In genomic region chrX:144214651-144215050, GRCh38 we compare ENCODE assay signal across 30 cellular contexts.
"Had no signal": no experiment of that assay in that cellular context is flagged by ENCODE, and none has a peak within 500 bp of the region (broad histone marks: within the 10 kb centered on the region; RNA-seq: fewer than 3 reads in every experiment).

No MANE protein-coding gene starts in this region.

- H3K9me3 ChIP-seq: gastrocnemius medialis, heart left ventricle had no signal

- H3K4me3 Mint-ChIP-seq: activated CD4-positive, alpha-beta memory T cell treated with anti-CD3 and anti-CD28 coated beads for 36 hours; activated CD4-positive, alpha-beta T cell treated with anti-CD3 and anti-CD28 coated beads for 36 hours; activated CD4-positive, alpha-beta T cell treated with anti-CD3 and anti-CD28 coated beads, Interleukin-2, amount 10 ng/mL, durations not matched to agents 24 days and 14 days; activated naive CD8-positive, alpha-beta T cell; activated T-cell treated with anti-CD3 and anti-CD28 coated beads, Interleukin-2, amount 50 U/mL, for 4 hours; activated T-helper 17 cell treated with anti-CD3 and anti-CD28 coated beads, Interleukin-2, amount 50 U/mL, for 72 hours; central memory CD8-positive, alpha-beta T cell; dendritic cell treated with granulocyte-macrophage colony-stimulating factor and Interleukin-4, amounts not matched to agents 40 ng/mL and 50 ng/mL, for 4 days; endodermal cell had no signal

- FAIRE-seq: astrocyte, bronchial epithelial cell had no signal

- H3K9me3 Mint-ChIP-seq: activated CD4-positive, alpha-beta T cell treated with anti-CD3 and anti-CD28 coated beads, Interleukin-2, amount 10 ng/mL, durations not matched to agents 24 days and 14 days; activated T-helper 17 cell treated with anti-CD3 and anti-CD28 coated beads, Interleukin-2, amount 50 U/mL, for 72 hours; dendritic cell treated with granulocyte-macrophage colony-stimulating factor and Interleukin-4, amounts not matched to agents 40 ng/mL and 50 ng/mL, for 4 days had no signal

- DNase-seq: activated CD4-positive, alpha-beta memory T cell treated with anti-CD3 and anti-CD28 coated beads for 36 hours; activated CD4-positive, alpha-beta T cell treated with anti-CD3 and anti-CD28 coated beads for 36 hours; activated CD4-positive, alpha-beta T cell treated with anti-CD3 and anti-CD28 coated beads, Interleukin-2, amount 10 ng/mL, durations not matched to agents 24 days and 14 days; activated CD4-positive, CD25-positive, alpha-beta regulatory T cell; activated CD4-positive, CD25-positive, alpha-beta regulatory T cell treated with anti-CD3 and anti-CD28 coated beads, Interleukin-2, amount 50 U/mL, for 72 hours; activated CD8-positive, alpha-beta memory T cell treated with anti-CD3 and anti-CD28 coated beads, Interleukin-2, amount 50 U/mL, for 48 hours; activated effector memory CD4-positive, alpha-beta T cell treated with Interleukin-2 at 50 U/mL for 16 hours; activated gamma-delta T cell treated with Interleukin-2 at 50 U/mL for 16 hours; activated naive CD4-positive, alpha-beta T cell treated with anti-CD3 and anti-CD28 coated beads, Interleukin-2, amount 50 U/mL, for 16 hours; activated naive CD4-positive, alpha-beta T cell treated with Interleukin-2 at 50 U/mL for 16 hours; activated T-cell treated with anti-CD3 and anti-CD28 coated beads, Interleukin-2, amount 50 U/mL, for 4 hours; amniotic stem cell; anterior cingulate cortex; brain microvascular endothelial cell; dorsolateral prefrontal cortex; effector memory CD4-positive, alpha-beta T cell; endodermal cell; foreskin fibroblast; gastrocnemius medialis; glutamatergic neuron; heart left ventricle; T-helper 2 cell had no signal

- H3K4me1 Mint-ChIP-seq: activated CD4-positive, alpha-beta T cell treated with anti-CD3 and anti-CD28 coated beads for 36 hours; activated CD4-positive, alpha-beta T cell treated with anti-CD3 and anti-CD28 coated beads, Interleukin-2, amount 10 ng/mL, durations not matched to agents 24 days and 14 days; activated T-helper 17 cell treated with anti-CD3 and anti-CD28 coated beads, Interleukin-2, amount 50 U/mL, for 72 hours; central memory CD8-positive, alpha-beta T cell had no signal

- H3K27me3 ChIP-seq: brain microvascular endothelial cell, gastrocnemius medialis, heart left ventricle had no signal

- H3K27ac Mint-ChIP-seq: activated CD4-positive, alpha-beta memory T cell treated with anti-CD3 and anti-CD28 coated beads for 36 hours; activated CD4-positive, alpha-beta T cell treated with anti-CD3 and anti-CD28 coated beads for 36 hours; activated CD4-positive, alpha-beta T cell treated with anti-CD3 and anti-CD28 coated beads, Interleukin-2, amount 10 ng/mL, durations not matched to agents 24 days and 14 days; activated naive CD8-positive, alpha-beta T cell; activated T-helper 17 cell treated with anti-CD3 and anti-CD28 coated beads, Interleukin-2, amount 50 U/mL, for 72 hours; dendritic cell treated with granulocyte-macrophage colony-stimulating factor and Interleukin-4, amounts not matched to agents 40 ng/mL and 50 ng/mL, for 4 days; endodermal cell had no signal

- H3K4me1 ChIP-seq: gastrocnemius medialis, heart left ventricle had no signal

- H3K36me3 ChIP-seq: brain microvascular endothelial cell, gastrocnemius medialis, heart left ventricle had no signal

- H3K27ac ChIP-seq: brain microvascular endothelial cell, coronary artery, dorsolateral prefrontal cortex, gastrocnemius medialis, heart left ventricle had no signal

- H3K4me3 ChIP-seq: coronary artery, dorsolateral prefrontal cortex, gastrocnemius medialis, heart left ventricle had no signal

- ATAC-seq: activated CD4-positive, alpha-beta T cell treated with anti-CD3 and anti-CD28 coated beads for 36 hours; activated T-cell treated with anti-CD3 and anti-CD28 coated beads, Interleukin-2, amount 50 U/mL, for 4 hours; activated T-helper 17 cell treated with anti-CD3 and anti-CD28 coated beads, Interleukin-2, amount 50 U/mL, for 72 hours; esophagus mucosa; gastrocnemius medialis; heart left ventricle had no signal

- H3K27me3 Mint-ChIP-seq: activated CD4-positive, alpha-beta memory T cell treated with anti-CD3 and anti-CD28 coated beads for 36 hours; activated CD4-positive, alpha-beta T cell treated with anti-CD3 and anti-CD28 coated beads for 36 hours; activated CD4-positive, alpha-beta T cell treated with anti-CD3 and anti-CD28 coated beads, Interleukin-2, amount 10 ng/mL, durations not matched to agents 24 days and 14 days; activated naive CD8-positive, alpha-beta T cell; activated T-helper 17 cell treated with anti-CD3 and anti-CD28 coated beads, Interleukin-2, amount 50 U/mL, for 72 hours; central memory CD8-positive, alpha-beta T cell; dendritic cell treated with granulocyte-macrophage colony-stimulating factor and Interleukin-4, amounts not matched to agents 40 ng/mL and 50 ng/mL, for 4 days had no signal

- H3K36me3 Mint-ChIP-seq: activated CD4-positive, alpha-beta memory T cell treated with anti-CD3 and anti-CD28 coated beads for 36 hours; activated naive CD8-positive, alpha-beta T cell had no signal
